ENCODE assay signal across 25 cellular contexts in genomic region chr1:86201321-86201720, GRCh38. TPM values are rescaled to one million over a fixed set of nuclear protein-coding genes. Genes with fewer than 3 reads are reported as not detected.
DNase-seq lines count a peak whose midpoint lies in the region; ATAC-seq, FAIRE-seq and TF ChIP-seq lines count a peak whose summit lies in the region.
"Had no signal": no experiment of that assay in that cellular context is flagged by ENCODE, and none has a peak within 500 bp of the region (broad histone marks: within the 10 kb centered on the region; RNA-seq: fewer than 3 reads in every experiment).

No MANE protein-coding gene starts in this region.

- H3K27ac ChIP-seq in HepG2 (ENCODE audit: extremely low read length, insufficient read depth, low read length) (no peak overlapping the region), right lobe of liver (no peak overlapping the region)
- H3K27ac ChIP-seq: 22Rv1 had no signal

- H3K9ac ChIP-seq in HepG2 (ENCODE audit: insufficient read depth, low read depth, low read length), result no peak overlapping the region
- H3K9ac ChIP-seq: SK-N-SH had no signal

- no peaks in the 10 kb centered on the region for H3K27me3 Mint-ChIP-seq in activated CD4-positive, alpha-beta memory T cell treated with anti-CD3 and anti-CD28 coated beads for 36 hours
- H3K27me3 Mint-ChIP-seq: CD8-positive, alpha-beta memory T cell had no signal

- H3K4me1 ChIP-seq in HepG2 (ENCODE audit: insufficient read depth, low read length) (no peaks in the 10 kb centered on the region), right lobe of liver (no peaks in the 10 kb centered on the region)
- H3K4me1 ChIP-seq: BE2C had no signal

- no peak overlapping the region for H3K4me3 Mint-ChIP-seq in activated CD4-positive, alpha-beta memory T cell treated with anti-CD3 and anti-CD28 coated beads for 36 hours
- H3K4me3 Mint-ChIP-seq: CD14-positive monocyte; CD8-positive, alpha-beta memory T cell had no signal

- no peaks in the 10 kb centered on the region for H3K36me3 Mint-ChIP-seq in activated CD4-positive, alpha-beta memory T cell treated with anti-CD3 and anti-CD28 coated beads for 36 hours
- H3K36me3 Mint-ChIP-seq: CD14-positive monocyte; CD8-positive, alpha-beta memory T cell had no signal

- no TSS peak for BruUV-seq in HepG2 (replicated peaks; lab: Mats Ljungman, UMichigan)

- in situ Hi-C loops in HepG2 (cut with HindIII; ENCODE audit: extremely low pct_ligation_motif_present, low pct_unique_long_range_greater_than_20kb) (no loop called here), astrocyte of the cerebellum (cut with HindIII; ENCODE audit: low sequenced_read_pairs) (no loop called here)

- CTCF ChIA-PET in HepG2 (lab: Yijun Ruan, JAX; ENCODE audit: low intra/inter-chr PET ratio, low total read pairs), result no interaction called here
- CTCF ChIA-PET in activated CD4-positive, alpha-beta memory T cell treated with anti-CD3 and anti-CD28 coated beads for 36 hours (lab: Charles Lee), result interaction anchor here (0.5 kb wide), 1 partner anchor 878 kb away, joined by 3 read pairs; no protein-coding TSS in a partner anchor

- FAIRE-seq in HepG2 (lab: Jason Lieb, UNC), result no peak
- FAIRE-seq: GM12891, H54 had no signal

- H3K9me3 Mint-ChIP-seq in activated CD4-positive, alpha-beta memory T cell treated with anti-CD3 and anti-CD28 coated beads for 36 hours, result no peaks in the 10 kb centered on the region
- H3K9me3 Mint-ChIP-seq: CD14-positive monocyte; CD8-positive, alpha-beta memory T cell had no signal

- H3K79me2 ChIP-seq in HepG2 (ENCODE audit: insufficient read depth, low read length), result no peaks in the 10 kb centered on the region

- 23% methylated on average over 2 of the region's 2 CpGs for WGBS in HepG2 (ENCODE audit: low lambda C conversion rate)
- 49% methylated on average over 2 of the region's 2 CpGs for WGBS in right lobe of liver (ENCODE audit: insufficient coverage, low coverage, low lambda C conversion rate, missing lambda C conversion rate)

- no peak overlapping the region for H3K4me2 ChIP-seq in HepG2 (ENCODE audit: low read depth, low read length)
- H3K4me2 ChIP-seq: SK-N-SH had no signal

- no peaks in the 10 kb centered on the region for H4K20me1 ChIP-seq in HepG2 (ENCODE audit: insufficient read depth, low read length)

- H3K27ac Mint-ChIP-seq in activated CD4-positive, alpha-beta memory T cell treated with anti-CD3 and anti-CD28 coated beads for 36 hours, result no peak overlapping the region
- H3K27ac Mint-ChIP-seq: CD14-positive monocyte; CD8-positive, alpha-beta memory T cell had no signal

- POLR2A ChIA-PET in HepG2 (lab: Yijun Ruan, JAX), result no interaction called here
- POLR2A ChIA-PET in activated CD4-positive, alpha-beta memory T cell treated with anti-CD3 and anti-CD28 coated beads for 36 hours (lab: Charles Lee), result no interaction called here

- no peak for TF ChIP-seq POLR2A in HepG2 (IDR thresholded peaks at IDR 0.05; ENCODE audit: insufficient read depth in 1 of 2, low read depth in 2 of 2, low read length in 2 of 2)
- TF ChIP-seq POLR2A in right lobe of liver (IDR thresholded peaks at IDR 0.05), result no peak

- TF ChIP-seq CTCF in HepG2 (CRISPR knock-in tag; IDR thresholded peaks at IDR 0.05) (no peak), right lobe of liver (IDR thresholded peaks at IDR 0.05) (no peak), astrocyte of the cerebellum (IDR thresholded peaks at IDR 0.05; ENCODE audit: low read depth, low read length, missing control alignments) (no peak), fibroblast of the aortic adventitia (IDR thresholded peaks at IDR 0.05; ENCODE audit: insufficient read depth, low read length) (no peak)

- H3K36me3 ChIP-seq in HepG2 (replicated peaks in 1 of 2; ENCODE audit: control insufficient read depth in 1 of 2, insufficient read depth in 2 of 2, low read length in 2 of 2) (no peaks in the 10 kb centered on the region), right lobe of liver (no peaks in the 10 kb centered on the region)
- H3K36me3 ChIP-seq: BE2C had no signal

- no peak for TF ChIP-seq RAD21 in HepG2 (CRISPR knock-in tag; IDR thresholded peaks at IDR 0.05)

- no peak for TF ChIP-seq EP300 in HepG2 (IDR thresholded peaks at IDR 0.05; ENCODE audit: low read depth in 2 of 2, low read length in 2 of 2)
- TF ChIP-seq EP300 in HepG2 (CRISPR knock-in tag; IDR thresholded peaks at IDR 0.05; ENCODE audit: borderline replicate concordance), result no peak

- H3K4me1 Mint-ChIP-seq in activated CD4-positive, alpha-beta memory T cell treated with anti-CD3 and anti-CD28 coated beads for 36 hours (ENCODE audit: low read depth), result no peaks in the 10 kb centered on the region
- H3K4me1 Mint-ChIP-seq: CD14-positive monocyte; CD8-positive, alpha-beta memory T cell had no signal

- no peak for DNase-seq in HepG2 (ENCODE audit: low spot score)
- no peak for DNase-seq in right lobe of liver
- peak; percentile 74 for DNase-seq in astrocyte of the cerebellum (ENCODE audit: low read depth)
- DNase-seq in fibroblast of the aortic adventitia (ENCODE audit: low read depth), result peak; percentile 41
- DNase-seq in kidney glomerular epithelial cell (lab: John Stamatoyannopoulos, UW), result no peak
- no peak for DNase-seq in NCI-H1092 treated with DMSO at 0.1 percent for 48 hours (lab: John Stamatoyannopoulos, UW)
- no peak for DNase-seq in activated CD4-positive, alpha-beta memory T cell treated with anti-CD3 and anti-CD28 coated beads for 36 hours
- DNase-seq: ACHN; BE2C; Calu3; CD8-positive, alpha-beta memory T cell; DMS79 treated with DMSO at 0.1 percent for 48 hours; GF-D8; NCI-H1092; NCI-H1436 treated with DMSO at 0.1 percent for 48 hours; NCI-H187 treated with DMSO at 0.1 percent for 48 hours; NCI-H2171 treated with DMSO at 0.1 percent for 48 hours; NCI-H524 treated with DMSO at 0.1 percent for 48 hours; NCI-H774; SK-N-SH had no signal

- H3K4me3 ChIP-seq in HepG2 (replicated peaks in 1 of 3; ENCODE audit: insufficient read depth in 1 of 3, low read depth in 2 of 3, low read length in 3 of 3) (no peak overlapping the region), right lobe of liver (no peak overlapping the region), astrocyte of the cerebellum (ENCODE audit: low read depth, low read length) (no peak overlapping the region), fibroblast of the aortic adventitia (ENCODE audit: low read depth, low read length) (no peak overlapping the region)

- H3K9me3 ChIP-seq in HepG2 (ENCODE audit: low read length) (no peaks in the 10 kb centered on the region), right lobe of liver (no peaks in the 10 kb centered on the region)
- H3K9me3 ChIP-seq: BE2C, SK-N-SH had no signal

- H3K27me3 ChIP-seq in HepG2 (ENCODE audit: control insufficient read depth in 1 of 2, insufficient read depth in 2 of 2, low read length in 2 of 2) (no peaks in the 10 kb centered on the region), right lobe of liver (no peaks in the 10 kb centered on the region)
- H3K27me3 ChIP-seq: BE2C had no signal

- H2AFZ ChIP-seq in HepG2 (ENCODE audit: low read length), result no peak overlapping the region

- intact Hi-C loops in HepG2 (cut with micrococcal nuclease; ENCODE audit: unreplicated experiment), result no loop called here
- intact Hi-C loops in right lobe of liver (cut with DNase I), result no loop called here
- intact Hi-C loops in activated CD4-positive, alpha-beta memory T cell treated with anti-CD3 and anti-CD28 coated beads for 36 hours (cut with micrococcal nuclease), result no loop called here

- ATAC-seq in HepG2 (no peak), right lobe of liver (no peak), GM19452 (IDR thresholded peaks at IDR 0.05; ENCODE audit: unreplicated experiment) (no peak)

TF ChIP-seq in HepG2, 621 proteins besides CTCF, POLR2A, EP300 and RAD21:
- TF ChIP-seq CREB1 (IDR thresholded peaks at IDR 0.05) (peak; percentile 30; the same call in 1 of the 2 replicates), CREB1 (CRISPR knock-in tag; IDR thresholded peaks at IDR 0.05) (no peak), ZNF34 (CRISPR knock-in tag; IDR thresholded peaks at IDR 0.05; ENCODE audit: borderline replicate concordance) (no peak), ATF7 (IDR thresholded peaks at IDR 0.05) (peak; percentile 73), ATF7 (CRISPR knock-in tag; IDR thresholded peaks at IDR 0.05) (no peak)

RNA-seq across cellular contexts. Expression of gene COL24A1, which starts 44.7 kb away (rescaled TPM):
- total RNA-seq in HepG2 (2016; rRNA removed; fragmentation: Illumina TruSeq; extraction: Trizol) (0.07 and 0.13 TPM in 2 replicates), right lobe of liver (under 1 TPM in 2 of 6 experiments, not detected in 4; 0.05 to 0.07 TPM), fibroblast of the aortic adventitia (ENCODE audit: low replicate concordance) (0.27 and 0.82 TPM in 2 replicates)
- 0.09 TPM in 1 of 2 replicates, not detected in the other for total RNA-seq in HepG2 (2016; cell fraction: cytosol; rRNA removed; fragmentation: Illumina TruSeq; extraction: Trizol; ENCODE audit: low read depth)
- 0.04 and 0.17 TPM in 2 replicates for total RNA-seq in HepG2 (2016; cell fraction: insoluble cytoplasmic fraction; rRNA removed; fragmentation: Illumina TruSeq; extraction: Trizol)
- 0.03 TPM in 1 of 2 replicates, not detected in the other for total RNA-seq in HepG2 (2016; cell fraction: membrane; rRNA removed; fragmentation: Illumina TruSeq; extraction: Trizol)
- 0.09 and 0.19 TPM in 2 replicates for total RNA-seq in HepG2 (2016; cell fraction: nucleus; rRNA removed; fragmentation: Illumina TruSeq; extraction: Trizol)
- polyA plus RNA-seq in HepG2 (2011; rRNA removed), result 0.04 and 0.07 TPM in 2 replicates
- polyA plus RNA-seq in HepG2 (2011; cell fraction: cytosol; rRNA removed), result 0.01 TPM in 2 replicates
- 0.39 and 0.55 TPM in 2 replicates for polyA plus RNA-seq in HepG2 (2011; cell fraction: nucleus; rRNA removed)
- polyA plus RNA-seq in HepG2 (2012), result 0.11 and 0.27 TPM in 2 replicates
- not detected in 2 replicates for polyA plus RNA-seq in HepG2 (2016; cell fraction: cytosol; fragmentation: Illumina TruSeq; extraction: Trizol; ENCODE audit: low read depth)
- 0.05 and 0.23 TPM in 2 replicates for polyA plus RNA-seq in HepG2 (2016; cell fraction: insoluble cytoplasmic fraction; fragmentation: Illumina TruSeq; extraction: Trizol; ENCODE audit: low read depth)
- not detected in 2 replicates for polyA plus RNA-seq in HepG2 (2016; cell fraction: membrane; fragmentation: Illumina TruSeq; extraction: Trizol; ENCODE audit: low read depth)
- 0.40 and 0.52 TPM in 2 replicates for polyA plus RNA-seq in HepG2 (2016; cell fraction: nucleus; fragmentation: Illumina TruSeq; extraction: Trizol; ENCODE audit: insufficient read depth, low read depth)
- not detected in 2 replicates for polyA minus RNA-seq in HepG2 (2011; rRNA and poly(A)+ RNA removed; ENCODE audit: low replicate concordance)
- not detected in 2 replicates for polyA minus RNA-seq in HepG2 (2011; cell fraction: cytosol; rRNA and poly(A)+ RNA removed)
- 0.13 and 0.25 TPM in 2 replicates for polyA minus RNA-seq in HepG2 (2011; cell fraction: nucleus; rRNA and poly(A)+ RNA removed)
- total RNA-seq in activated CD4-positive, alpha-beta memory T cell treated with anti-CD3 and anti-CD28 coated beads for 36 hours, result not detected
- total RNA-seq: Calu3; CD8-positive, alpha-beta memory T cell had no signal
- polyA plus RNA-seq: CD8-positive, alpha-beta memory T cell; SK-N-SH had no signal

Comparison
In these comparisons a context has a peak if more than half of its experiments do, and no peak if none do; other contexts are left out.
1. DNase-seq: peak in astrocyte of the cerebellum (single experiment) and fibroblast of the aortic adventitia (single experiment); none in HepG2 (single experiment), right lobe of liver (0 of 3), kidney glomerular epithelial cell (single experiment), NCI-H1092 treated with DMSO at 0.1 percent for 48 hours (single experiment) and activated CD4-positive, alpha-beta memory T cell treated with anti-CD3 and anti-CD28 coated beads for 36 hours (single experiment).